Comparison of ENCODE assay signal across 26 cellular contexts in genomic region chr22:49589811-49590210, GRCh38.
"Had no signal": no experiment of that assay in that cellular context is flagged by ENCODE, and none has a peak within 500 bp of the region (broad histone marks: within the 10 kb centered on the region; RNA-seq: fewer than 3 reads in every experiment).

No MANE protein-coding gene starts in this region.

- ATAC-seq: activated CD4-positive, alpha-beta T cell treated with anti-CD3 and anti-CD28 coated beads for 36 hours; activated CD8-positive, alpha-beta memory T cell treated with anti-CD3 and anti-CD28 coated beads, Interleukin-2, amount 10 ng/mL, durations not matched to agents 7 days and 5 days; activated CD8-positive, alpha-beta T cell treated with anti-CD3 and anti-CD28 coated beads, Interleukin-2, amount 10 ng/mL, durations not matched to agents 7 days and 5 days; gastrocnemius medialis; left cardiac atrium; naive thymus-derived CD4-positive, alpha-beta T cell had no signal

- H3K4me3 ChIP-seq: ascending aorta, cardiac muscle cell, colonic mucosa, gastrocnemius medialis, right atrium auricular region, thoracic aorta, vagina had no signal

- H3K36me3 Mint-ChIP-seq: activated CD8-positive, alpha-beta memory T cell treated with anti-CD3 and anti-CD28 coated beads, Interleukin-2, amount 10 ng/mL, durations not matched to agents 7 days and 5 days; brain; type B pancreatic cell had no signal

- H3K27me3 ChIP-seq: ascending aorta, cardiac muscle cell, colonic mucosa, gastrocnemius medialis, right atrium auricular region, vagina had no signal

- H3K27ac ChIP-seq: ascending aorta, cardiac muscle cell, colonic mucosa, gastrocnemius medialis, right atrium auricular region, thoracic aorta, vagina had no signal

- H3K4me3 Mint-ChIP-seq: activated CD4-positive, alpha-beta T cell treated with anti-CD3 and anti-CD28 coated beads for 36 hours; activated CD8-positive, alpha-beta memory T cell treated with anti-CD3 and anti-CD28 coated beads, Interleukin-2, amount 10 ng/mL, durations not matched to agents 7 days and 5 days; activated CD8-positive, alpha-beta T cell treated with anti-CD3 and anti-CD28 coated beads, Interleukin-2, amount 10 ng/mL, durations not matched to agents 7 days and 5 days; activated naive CD8-positive, alpha-beta T cell; brain; naive thymus-derived CD4-positive, alpha-beta T cell; type B pancreatic cell had no signal

- DNase-seq: activated CD4-positive, alpha-beta T cell treated with anti-CD3 and anti-CD28 coated beads for 36 hours; activated CD4-positive, CD25-positive, alpha-beta regulatory T cell; activated CD8-positive, alpha-beta memory T cell treated with anti-CD3 and anti-CD28 coated beads, Interleukin-2, amount 10 ng/mL, durations not matched to agents 7 days and 5 days; activated CD8-positive, alpha-beta T cell treated with anti-CD3 and anti-CD28 coated beads, Interleukin-2, amount 10 ng/mL, durations not matched to agents 7 days and 5 days; activated gamma-delta T cell; cerebellar nuclear complex; colonic mucosa; effector CD8-positive, alpha-beta T cell; glutamatergic neuron; left cardiac atrium; midbrain; naive thymus-derived CD4-positive, alpha-beta T cell; nucleus accumbens; stimulated activated CD4-positive, alpha-beta T cell treated with anti-CD3 and anti-CD28 coated beads, Interleukin-15, amount 100 ng/mL, for 24 hours; stimulated activated CD4-positive, alpha-beta T cell treated with anti-CD3 and anti-CD28 coated beads, Interleukin-2, amount 100 ng/mL, for 24 hours; stimulated activated naive CD4-positive, alpha-beta T cell; T-helper 2 cell had no signal

- H3K9me3 ChIP-seq: ascending aorta, colonic mucosa, gastrocnemius medialis, thoracic aorta, vagina had no signal

- H3K4me1 ChIP-seq: ascending aorta, colonic mucosa, gastrocnemius medialis, right atrium auricular region, vagina had no signal

- H3K9me3 Mint-ChIP-seq: naive thymus-derived CD4-positive, alpha-beta T cell; type B pancreatic cell had no signal

- H3K36me3 ChIP-seq: ascending aorta, cardiac muscle cell, colonic mucosa, gastrocnemius medialis, right atrium auricular region, thoracic aorta, vagina had no signal

- H3K27ac Mint-ChIP-seq: activated CD4-positive, alpha-beta T cell treated with anti-CD3 and anti-CD28 coated beads for 36 hours; activated CD8-positive, alpha-beta memory T cell treated with anti-CD3 and anti-CD28 coated beads, Interleukin-2, amount 10 ng/mL, durations not matched to agents 7 days and 5 days; activated CD8-positive, alpha-beta T cell treated with anti-CD3 and anti-CD28 coated beads, Interleukin-2, amount 10 ng/mL, durations not matched to agents 7 days and 5 days; activated naive CD8-positive, alpha-beta T cell; brain; naive thymus-derived CD4-positive, alpha-beta T cell; type B pancreatic cell had no signal

- H3K4me1 Mint-ChIP-seq: activated CD4-positive, alpha-beta T cell treated with anti-CD3 and anti-CD28 coated beads for 36 hours; activated CD8-positive, alpha-beta memory T cell treated with anti-CD3 and anti-CD28 coated beads, Interleukin-2, amount 10 ng/mL, durations not matched to agents 7 days and 5 days; brain had no signal

- H3K27me3 Mint-ChIP-seq: activated CD4-positive, alpha-beta T cell treated with anti-CD3 and anti-CD28 coated beads for 36 hours; activated CD8-positive, alpha-beta memory T cell treated with anti-CD3 and anti-CD28 coated beads, Interleukin-2, amount 10 ng/mL, durations not matched to agents 7 days and 5 days; activated naive CD8-positive, alpha-beta T cell; naive thymus-derived CD4-positive, alpha-beta T cell had no signal
